In genomic region chr9:38207247-38207778, GRCh38 we compare ENCODE assay signal across 1 cellular context.
TF ChIP-seq lines count a peak whose summit lies in the region.

No MANE protein-coding gene starts in this region.

TF ChIP-seq in SK-N-SH treated with all-trans-retinoic acid at 6 μM for 48 hours, 23 proteins besides CTCF, POLR2A, EP300 and RAD21 (continued from another document):
- TF ChIP-seq ZFP3 (CRISPR knock-in tag; IDR thresholded peaks at IDR 0.05), result no peak
- no peak for TF ChIP-seq ZNF70 (CRISPR knock-in tag; IDR thresholded peaks at IDR 0.05)
- no peak for TF ChIP-seq ARNTL (CRISPR knock-in tag; IDR thresholded peaks at IDR 0.05; ENCODE audit: borderline replicate concordance, low read depth)
- no peak for TF ChIP-seq TCF4 (CRISPR knock-in tag; IDR thresholded peaks at IDR 0.05; ENCODE audit: borderline replicate concordance)
